In genomic region chr17:57391857-57392256, GRCh38 we compare ENCODE assay signal across 22 cellular contexts.
"Had no signal": no experiment of that assay in that cellular context is flagged by ENCODE, and none has a peak within 500 bp of the region (broad histone marks: within the 10 kb centered on the region; RNA-seq: fewer than 3 reads in every experiment).

No MANE protein-coding gene starts in this region.

- H3K4me3 ChIP-seq: SK-N-MC had no signal

- DNase-seq: activated CD4-positive, alpha-beta memory T cell treated with anti-CD3 and anti-CD28 coated beads, Interleukin-2, amount 10 ng/mL, durations not matched to agents 7 days and 5 days; activated CD4-positive, alpha-beta T cell treated with anti-CD3 and anti-CD28 coated beads for 36 hours; activated CD4-positive, alpha-beta T cell treated with anti-CD3 and anti-CD28 coated beads, Interleukin-2, amount 50 U/mL, for 1 hour; activated gamma-delta T cell; activated naive CD4-positive, alpha-beta T cell treated with anti-CD3 and anti-CD28 coated beads for 36 hours; activated T-cell treated with anti-CD3 and anti-CD28 coated beads for 4 hours; activated T-cell treated with anti-CD3 and anti-CD28 coated beads, Interleukin-2, amount 50 U/mL, for 48 hours; amygdala; KG1; NCI-H1048; NCI-H146; NCI-H187 treated with DMSO at 0.1 percent for 48 hours; NCI-H2081 treated with DMSO at 0.1 percent for 48 hours; NCI-H446; NCI-H524; PC-3; SHP77 treated with DMSO at 0.1 percent for 48 hours; T-helper 1 cell had no signal

- H3K27ac ChIP-seq: SK-N-MC, VCaP had no signal

- ATAC-seq: activated CD4-positive, alpha-beta T cell treated with anti-CD3 and anti-CD28 coated beads for 36 hours; activated T-helper 17 cell treated with anti-CD3 and anti-CD28 coated beads, Interleukin-2, amount 50 U/mL, for 72 hours; PC-3 had no signal

- H3K4me3 Mint-ChIP-seq: activated CD4-positive, alpha-beta memory T cell treated with anti-CD3 and anti-CD28 coated beads, Interleukin-2, amount 10 ng/mL, durations not matched to agents 7 days and 5 days; activated CD4-positive, alpha-beta T cell treated with anti-CD3 and anti-CD28 coated beads for 36 hours; activated naive CD4-positive, alpha-beta T cell treated with anti-CD3 and anti-CD28 coated beads for 36 hours; activated naive CD8-positive, alpha-beta T cell; activated T-helper 17 cell treated with anti-CD3 and anti-CD28 coated beads, Interleukin-2, amount 50 U/mL, for 72 hours had no signal

- H3K27me3 Mint-ChIP-seq: activated CD4-positive, alpha-beta memory T cell treated with anti-CD3 and anti-CD28 coated beads, Interleukin-2, amount 10 ng/mL, durations not matched to agents 7 days and 5 days; activated CD4-positive, alpha-beta T cell treated with anti-CD3 and anti-CD28 coated beads for 36 hours; activated naive CD8-positive, alpha-beta T cell; activated T-helper 17 cell treated with anti-CD3 and anti-CD28 coated beads, Interleukin-2, amount 50 U/mL, for 72 hours had no signal

- H3K27ac Mint-ChIP-seq: activated CD4-positive, alpha-beta memory T cell treated with anti-CD3 and anti-CD28 coated beads, Interleukin-2, amount 10 ng/mL, durations not matched to agents 7 days and 5 days; activated CD4-positive, alpha-beta T cell treated with anti-CD3 and anti-CD28 coated beads for 36 hours; activated naive CD4-positive, alpha-beta T cell treated with anti-CD3 and anti-CD28 coated beads for 36 hours; activated naive CD8-positive, alpha-beta T cell; activated T-helper 17 cell treated with anti-CD3 and anti-CD28 coated beads, Interleukin-2, amount 50 U/mL, for 72 hours had no signal
